ENCODE assay signal across 1 cellular context in the genomic region with DNA sequence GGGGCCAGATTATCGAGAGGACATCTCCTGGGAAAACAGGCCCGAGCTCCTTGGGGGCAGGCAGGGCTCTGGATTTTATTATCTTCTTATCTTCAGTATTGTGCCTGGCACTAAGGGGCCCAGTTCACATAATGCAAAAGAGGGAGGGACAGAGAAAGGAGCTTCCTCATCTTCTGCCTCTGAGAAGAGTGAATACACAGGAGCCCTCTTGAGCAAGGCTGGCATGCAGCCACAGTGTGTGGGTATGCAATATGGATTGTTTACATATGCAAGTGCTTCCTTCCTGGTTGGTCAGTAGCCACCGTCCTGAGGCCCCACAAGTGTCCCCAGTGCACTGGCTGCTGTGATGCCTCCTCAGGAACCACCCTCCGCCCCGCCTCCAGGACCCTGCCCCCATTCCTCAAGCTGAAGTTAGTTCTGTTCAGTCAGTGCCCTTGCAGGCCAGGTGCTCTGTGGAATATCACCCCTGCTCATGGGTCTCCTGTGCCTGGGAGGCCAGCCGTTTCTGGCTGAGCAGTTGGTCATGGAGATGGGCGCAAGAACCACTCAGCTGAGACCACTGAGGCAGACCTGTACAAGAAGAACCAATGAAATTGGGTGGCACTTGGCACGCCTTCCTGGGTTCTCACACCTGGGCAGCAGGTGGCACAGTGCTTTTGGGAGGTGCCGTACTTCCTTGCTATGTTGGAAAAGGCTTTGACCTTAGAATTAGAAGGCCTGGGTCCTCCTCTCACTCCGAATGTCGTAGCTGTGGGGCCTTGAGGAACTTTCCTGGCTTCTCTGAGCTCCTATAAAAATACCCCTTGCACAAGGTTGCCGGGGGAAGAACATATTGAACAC.
TF ChIP-seq lines count a peak whose summit lies in the region.

No MANE protein-coding gene starts in this region.

TF ChIP-seq in HEK293, 187 proteins besides CTCF, POLR2A, EP300 and RAD21 (continued from another document and continues in another):
- peak; percentile 38; the same call in 1 of the 2 replicates for TF ChIP-seq ZBTB17 (tag by site-specific recombination; IDR thresholded peaks at IDR 0.05)
- no peak for TF ChIP-seq ZNF777 (tag by site-specific recombination; IDR thresholded peaks at IDR 0.05; ENCODE audit: borderline replicate concordance)
- TF ChIP-seq TRIM28 (IDR thresholded peaks at IDR 0.05; ENCODE audit: borderline replicate concordance, low read length) = no peak
- no peak for TF ChIP-seq KLF10 (tag by site-specific recombination; IDR thresholded peaks at IDR 0.05)
- no peak for TF ChIP-seq ZNF529 (tag by site-specific recombination; IDR thresholded peaks at IDR 0.05; ENCODE audit: insufficient replicate concordance)
- no peak for TF ChIP-seq ZNF221 (tag by site-specific recombination; IDR thresholded peaks at IDR 0.05; ENCODE audit: borderline replicate concordance)
- TF ChIP-seq, protein P1, sequence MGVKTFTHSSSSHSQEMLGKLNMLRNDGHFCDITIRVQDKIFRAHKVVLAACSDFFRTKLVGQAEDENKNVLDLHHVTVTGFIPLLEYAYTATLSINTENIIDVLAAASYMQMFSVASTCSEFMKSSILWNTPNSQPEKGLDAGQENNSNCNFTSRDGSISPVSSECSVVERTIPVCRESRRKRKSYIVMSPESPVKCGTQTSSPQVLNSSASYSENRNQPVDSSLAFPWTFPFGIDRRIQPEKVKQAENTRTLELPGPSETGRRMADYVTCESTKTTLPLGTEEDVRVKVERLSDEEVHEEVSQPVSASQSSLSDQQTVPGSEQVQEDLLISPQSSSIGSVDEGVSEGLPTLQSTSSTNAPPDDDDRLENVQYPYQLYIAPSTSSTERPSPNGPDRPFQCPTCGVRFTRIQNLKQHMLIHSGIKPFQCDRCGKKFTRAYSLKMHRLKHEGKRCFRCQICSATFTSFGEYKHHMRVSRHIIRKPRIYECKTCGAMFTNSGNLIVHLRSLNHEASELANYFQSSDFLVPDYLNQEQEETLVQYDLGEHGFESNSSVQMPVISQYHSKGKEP (tag by site-specific recombination; IDR thresholded peaks at IDR 0.05) = peak; percentile 75
- TF ChIP-seq SCRT1 (tag by site-specific recombination; IDR thresholded peaks at IDR 0.05; ENCODE audit: borderline replicate concordance) = peak; percentile 41; the same call in 1 of the 2 replicates
- TF ChIP-seq ZNF830 (tag by site-specific recombination; IDR thresholded peaks at IDR 0.05; ENCODE audit: low read depth) = no peak
- 0 out of 2 replicates have a peak, but pooled peaks have one; percentile 25 for TF ChIP-seq ZBTB48 (tag by site-specific recombination; IDR thresholded peaks at IDR 0.05)
- TF ChIP-seq, protein P2, sequence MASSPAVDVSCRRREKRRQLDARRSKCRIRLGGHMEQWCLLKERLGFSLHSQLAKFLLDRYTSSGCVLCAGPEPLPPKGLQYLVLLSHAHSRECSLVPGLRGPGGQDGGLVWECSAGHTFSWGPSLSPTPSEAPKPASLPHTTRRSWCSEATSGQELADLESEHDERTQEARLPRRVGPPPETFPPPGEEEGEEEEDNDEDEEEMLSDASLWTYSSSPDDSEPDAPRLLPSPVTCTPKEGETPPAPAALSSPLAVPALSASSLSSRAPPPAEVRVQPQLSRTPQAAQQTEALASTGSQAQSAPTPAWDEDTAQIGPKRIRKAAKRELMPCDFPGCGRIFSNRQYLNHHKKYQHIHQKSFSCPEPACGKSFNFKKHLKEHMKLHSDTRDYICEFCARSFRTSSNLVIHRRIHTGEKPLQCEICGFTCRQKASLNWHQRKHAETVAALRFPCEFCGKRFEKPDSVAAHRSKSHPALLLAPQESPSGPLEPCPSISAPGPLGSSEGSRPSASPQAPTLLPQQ (tag by site-specific recombination; IDR thresholded peaks at IDR 0.05) = 0 out of 2 replicates have a peak, but pooled peaks have one; percentile 38
- no peak; the same call in 1 of the 2 replicates for TF ChIP-seq ZFP69B (tag by site-specific recombination; IDR thresholded peaks at IDR 0.05)
- no peak for TF ChIP-seq ZNF596 (tag by site-specific recombination; IDR thresholded peaks at IDR 0.05)
- TF ChIP-seq ZNF146 (tag by site-specific recombination; IDR thresholded peaks at IDR 0.05) = no peak
- TF ChIP-seq SP2 (tag by site-specific recombination; IDR thresholded peaks at IDR 0.05) = peak; percentile 38
- no peak for TF ChIP-seq WT1 (tag by site-specific recombination; IDR thresholded peaks at IDR 0.05)
- 0 out of 2 replicates have a peak, but pooled peaks have one; percentile 16 for TF ChIP-seq ZEB2 (tag by site-specific recombination; IDR thresholded peaks at IDR 0.05)
- peak; percentile 86 for TF ChIP-seq ZBTB20 (tag by site-specific recombination; IDR thresholded peaks at IDR 0.05)
- TF ChIP-seq, protein P3, sequence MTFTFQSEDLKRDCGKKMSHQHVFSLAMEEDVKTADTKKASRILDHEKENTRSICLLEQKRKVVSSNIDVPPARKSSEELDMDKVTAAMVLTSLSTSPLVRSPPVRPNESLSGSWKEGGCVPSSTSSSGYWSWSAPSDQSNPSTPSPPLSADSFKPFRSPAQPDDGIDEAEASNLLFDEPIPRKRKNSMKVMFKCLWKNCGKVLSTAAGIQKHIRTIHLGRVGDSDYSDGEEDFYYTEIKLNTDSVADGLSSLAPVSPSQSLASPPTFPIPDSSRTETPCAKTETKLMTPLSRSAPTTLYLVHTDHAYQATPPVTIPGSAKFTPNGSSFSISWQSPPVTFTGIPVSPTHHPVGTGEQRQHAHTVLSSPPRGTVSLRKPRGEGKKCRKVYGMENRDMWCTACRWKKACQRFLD (tag by site-specific recombination; IDR thresholded peaks at IDR 0.05) = no peak
- no peak for TF ChIP-seq ZNF121 (tag by site-specific recombination; IDR thresholded peaks at IDR 0.05)
- TF ChIP-seq, protein P4, sequence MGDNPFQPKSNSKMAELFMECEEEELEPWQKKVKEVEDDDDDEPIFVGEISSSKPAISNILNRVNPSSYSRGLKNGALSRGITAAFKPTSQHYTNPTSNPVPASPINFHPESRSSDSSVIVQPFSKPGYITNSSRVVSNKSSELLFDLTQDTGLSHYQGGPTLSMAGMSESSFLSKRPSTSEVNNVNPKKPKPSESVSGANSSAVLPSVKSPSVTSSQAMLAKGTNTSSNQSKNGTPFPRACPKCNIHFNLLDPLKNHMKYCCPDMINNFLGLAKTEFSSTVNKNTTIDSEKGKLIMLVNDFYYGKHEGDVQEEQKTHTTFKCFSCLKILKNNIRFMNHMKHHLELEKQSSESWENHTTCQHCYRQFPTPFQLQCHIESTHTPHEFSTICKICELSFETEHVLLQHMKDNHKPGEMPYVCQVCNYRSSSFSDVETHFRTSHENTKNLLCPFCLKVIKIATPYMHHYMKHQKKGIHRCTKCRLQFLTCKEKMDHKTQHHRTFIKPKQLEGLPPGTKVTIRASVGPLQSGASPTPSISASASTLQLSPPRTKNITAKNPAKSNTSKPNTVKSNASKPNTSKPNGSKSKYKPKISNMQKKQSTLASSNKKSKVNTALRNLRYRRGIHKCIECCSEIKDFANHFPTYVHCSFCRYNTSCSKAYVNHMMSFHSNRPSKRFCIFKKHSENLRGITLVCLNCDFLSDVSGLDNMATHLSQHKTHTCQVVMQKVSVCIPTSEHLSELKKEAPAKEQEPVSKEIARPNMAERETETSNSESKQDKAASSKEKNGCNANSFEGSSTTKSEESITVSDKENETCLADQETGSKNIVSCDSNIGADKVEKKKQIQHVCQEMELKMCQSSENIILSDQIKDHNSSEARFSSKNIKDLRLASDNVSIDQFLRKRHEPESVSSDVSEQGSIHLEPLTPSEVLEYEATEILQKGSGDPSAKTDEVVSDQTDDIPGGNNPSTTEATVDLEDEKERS (tag by site-specific recombination; IDR thresholded peaks at IDR 0.05) = no peak
- TF ChIP-seq SP7 (tag by site-specific recombination; IDR thresholded peaks at IDR 0.05) = peak; percentile 29; the same call in 1 of the 2 replicates
- TF ChIP-seq, protein P5, sequence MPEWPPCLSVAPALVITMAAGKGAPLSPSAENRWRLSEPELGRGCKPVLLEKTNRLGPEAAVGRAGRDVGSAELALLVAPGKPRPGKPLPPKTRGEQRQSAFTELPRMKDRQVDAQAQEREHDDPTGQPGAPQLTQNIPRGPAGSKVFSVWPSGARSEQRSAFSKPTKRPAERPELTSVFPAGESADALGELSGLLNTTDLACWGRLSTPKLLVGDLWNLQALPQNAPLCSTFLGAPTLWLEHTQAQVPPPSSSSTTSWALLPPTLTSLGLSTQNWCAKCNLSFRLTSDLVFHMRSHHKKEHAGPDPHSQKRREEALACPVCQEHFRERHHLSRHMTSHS (tag by site-specific recombination; IDR thresholded peaks at IDR 0.05) = no peak
- peak; percentile 38; the same call in 1 of the 2 replicates for TF ChIP-seq GLIS1 (tag by site-specific recombination; IDR thresholded peaks at IDR 0.05)
- TF ChIP-seq ZNF843 (tag by site-specific recombination; IDR thresholded peaks at IDR 0.05) = no peak
- TF ChIP-seq ZNF621 (tag by site-specific recombination; IDR thresholded peaks at IDR 0.05) = no peak
- TF ChIP-seq ZNF585B (tag by site-specific recombination; IDR thresholded peaks at IDR 0.05) = no peak
- TF ChIP-seq, protein P6, sequence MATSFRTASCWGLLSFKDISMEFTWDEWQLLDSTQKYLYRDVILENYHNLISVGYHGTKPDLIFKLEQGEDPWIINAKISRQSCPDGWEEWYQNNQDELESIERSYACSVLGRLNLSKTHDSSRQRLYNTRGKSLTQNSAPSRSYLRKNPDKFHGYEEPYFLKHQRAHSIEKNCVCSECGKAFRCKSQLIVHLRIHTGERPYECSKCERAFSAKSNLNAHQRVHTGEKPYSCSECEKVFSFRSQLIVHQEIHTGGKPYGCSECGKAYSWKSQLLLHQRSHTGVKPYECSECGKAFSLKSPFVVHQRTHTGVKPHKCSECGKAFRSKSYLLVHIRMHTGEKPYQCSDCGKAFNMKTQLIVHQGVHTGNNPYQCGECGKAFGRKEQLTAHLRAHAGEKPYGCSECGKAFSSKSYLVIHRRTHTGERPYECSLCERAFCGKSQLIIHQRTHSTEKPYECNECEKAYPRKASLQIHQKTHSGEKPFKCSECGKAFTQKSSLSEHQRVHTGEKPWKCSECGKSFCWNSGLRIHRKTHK (tag by site-specific recombination; IDR thresholded peaks at IDR 0.05) = no peak
- TF ChIP-seq ZFP3 (tag by site-specific recombination; IDR thresholded peaks at IDR 0.05; ENCODE audit: low read depth) = no peak
- no peak for TF ChIP-seq ZXDB (tag by site-specific recombination; IDR thresholded peaks at IDR 0.05)
- TF ChIP-seq IKZF3 (tag by site-specific recombination; IDR thresholded peaks at IDR 0.05) = no peak
- TF ChIP-seq ZNF600 (tag by site-specific recombination; IDR thresholded peaks at IDR 0.05) = peak; percentile 66
- no peak for TF ChIP-seq KLF16 (tag by site-specific recombination; IDR thresholded peaks at IDR 0.05)
- TF ChIP-seq, protein P7, sequence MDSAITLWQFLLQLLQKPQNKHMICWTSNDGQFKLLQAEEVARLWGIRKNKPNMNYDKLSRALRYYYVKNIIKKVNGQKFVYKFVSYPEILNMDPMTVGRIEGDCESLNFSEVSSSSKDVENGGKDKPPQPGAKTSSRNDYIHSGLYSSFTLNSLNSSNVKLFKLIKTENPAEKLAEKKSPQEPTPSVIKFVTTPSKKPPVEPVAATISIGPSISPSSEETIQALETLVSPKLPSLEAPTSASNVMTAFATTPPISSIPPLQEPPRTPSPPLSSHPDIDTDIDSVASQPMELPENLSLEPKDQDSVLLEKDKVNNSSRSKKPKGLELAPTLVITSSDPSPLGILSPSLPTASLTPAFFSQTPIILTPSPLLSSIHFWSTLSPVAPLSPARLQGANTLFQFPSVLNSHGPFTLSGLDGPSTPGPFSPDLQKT (IDR thresholded peaks at IDR 0.05; ENCODE audit: borderline replicate concordance, low read depth, low read length) = no peak
- TF ChIP-seq, protein P8, sequence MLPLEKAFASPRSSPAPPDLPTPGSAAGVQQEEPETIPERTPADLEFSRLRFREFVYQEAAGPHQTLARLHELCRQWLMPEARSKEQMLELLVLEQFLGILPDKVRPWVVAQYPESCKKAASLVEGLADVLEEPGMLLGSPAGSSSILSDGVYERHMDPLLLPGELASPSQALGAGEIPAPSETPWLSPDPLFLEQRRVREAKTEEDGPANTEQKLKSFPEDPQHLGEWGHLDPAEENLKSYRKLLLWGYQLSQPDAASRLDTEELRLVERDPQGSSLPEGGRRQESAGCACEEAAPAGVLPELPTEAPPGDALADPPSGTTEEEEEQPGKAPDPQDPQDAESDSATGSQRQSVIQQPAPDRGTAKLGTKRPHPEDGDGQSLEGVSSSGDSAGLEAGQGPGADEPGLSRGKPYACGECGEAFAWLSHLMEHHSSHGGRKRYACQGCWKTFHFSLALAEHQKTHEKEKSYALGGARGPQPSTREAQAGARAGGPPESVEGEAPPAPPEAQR (tag by site-specific recombination; IDR thresholded peaks at IDR 0.05) = no peak
- TF ChIP-seq, protein P9, sequence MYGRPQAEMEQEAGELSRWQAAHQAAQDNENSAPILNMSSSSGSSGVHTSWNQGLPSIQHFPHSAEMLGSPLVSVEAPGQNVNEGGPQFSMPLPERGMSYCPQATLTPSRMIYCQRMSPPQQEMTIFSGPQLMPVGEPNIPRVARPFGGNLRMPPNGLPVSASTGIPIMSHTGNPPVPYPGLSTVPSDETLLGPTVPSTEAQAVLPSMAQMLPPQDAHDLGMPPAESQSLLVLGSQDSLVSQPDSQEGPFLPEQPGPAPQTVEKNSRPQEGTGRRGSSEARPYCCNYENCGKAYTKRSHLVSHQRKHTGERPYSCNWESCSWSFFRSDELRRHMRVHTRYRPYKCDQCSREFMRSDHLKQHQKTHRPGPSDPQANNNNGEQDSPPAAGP (tag by site-specific recombination; IDR thresholded peaks at IDR 0.05) = no peak
- no peak for TF ChIP-seq ZNF302 (tag by site-specific recombination; IDR thresholded peaks at IDR 0.05; ENCODE audit: low read depth)
- TF ChIP-seq ZNF138 (tag by site-specific recombination; IDR thresholded peaks at IDR 0.05; ENCODE audit: borderline replicate concordance) = no peak
- TF ChIP-seq ZNF214 (tag by site-specific recombination; IDR thresholded peaks at IDR 0.05; ENCODE audit: borderline replicate concordance) = no peak
- no peak for TF ChIP-seq ZNF19 (tag by site-specific recombination; IDR thresholded peaks at IDR 0.05; ENCODE audit: low read depth)
- TF ChIP-seq, protein P10, sequence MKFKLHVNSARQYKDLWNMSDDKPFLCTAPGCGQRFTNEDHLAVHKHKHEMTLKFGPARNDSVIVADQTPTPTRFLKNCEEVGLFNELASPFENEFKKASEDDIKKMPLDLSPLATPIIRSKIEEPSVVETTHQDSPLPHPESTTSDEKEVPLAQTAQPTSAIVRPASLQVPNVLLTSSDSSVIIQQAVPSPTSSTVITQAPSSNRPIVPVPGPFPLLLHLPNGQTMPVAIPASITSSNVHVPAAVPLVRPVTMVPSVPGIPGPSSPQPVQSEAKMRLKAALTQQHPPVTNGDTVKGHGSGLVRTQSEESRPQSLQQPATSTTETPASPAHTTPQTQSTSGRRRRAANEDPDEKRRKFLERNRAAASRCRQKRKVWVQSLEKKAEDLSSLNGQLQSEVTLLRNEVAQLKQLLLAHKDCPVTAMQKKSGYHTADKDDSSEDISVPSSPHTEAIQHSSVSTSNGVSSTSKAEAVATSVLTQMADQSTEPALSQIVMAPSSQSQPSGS (tag by site-specific recombination; IDR thresholded peaks at IDR 0.05; ENCODE audit: low read depth) = no peak
- no peak for TF ChIP-seq ZNF558 (tag by site-specific recombination; IDR thresholded peaks at IDR 0.05)
- no peak for TF ChIP-seq ZNF37A (tag by site-specific recombination; IDR thresholded peaks at IDR 0.05)
- peak; percentile 75 for TF ChIP-seq SCRT2 (tag by site-specific recombination; IDR thresholded peaks at IDR 0.05)
- TF ChIP-seq ZNF510 (tag by site-specific recombination; IDR thresholded peaks at IDR 0.05; ENCODE audit: insufficient replicate concordance) = no peak
